34 cellular contexts compared by ENCODE assay signal in the genomic region with DNA sequence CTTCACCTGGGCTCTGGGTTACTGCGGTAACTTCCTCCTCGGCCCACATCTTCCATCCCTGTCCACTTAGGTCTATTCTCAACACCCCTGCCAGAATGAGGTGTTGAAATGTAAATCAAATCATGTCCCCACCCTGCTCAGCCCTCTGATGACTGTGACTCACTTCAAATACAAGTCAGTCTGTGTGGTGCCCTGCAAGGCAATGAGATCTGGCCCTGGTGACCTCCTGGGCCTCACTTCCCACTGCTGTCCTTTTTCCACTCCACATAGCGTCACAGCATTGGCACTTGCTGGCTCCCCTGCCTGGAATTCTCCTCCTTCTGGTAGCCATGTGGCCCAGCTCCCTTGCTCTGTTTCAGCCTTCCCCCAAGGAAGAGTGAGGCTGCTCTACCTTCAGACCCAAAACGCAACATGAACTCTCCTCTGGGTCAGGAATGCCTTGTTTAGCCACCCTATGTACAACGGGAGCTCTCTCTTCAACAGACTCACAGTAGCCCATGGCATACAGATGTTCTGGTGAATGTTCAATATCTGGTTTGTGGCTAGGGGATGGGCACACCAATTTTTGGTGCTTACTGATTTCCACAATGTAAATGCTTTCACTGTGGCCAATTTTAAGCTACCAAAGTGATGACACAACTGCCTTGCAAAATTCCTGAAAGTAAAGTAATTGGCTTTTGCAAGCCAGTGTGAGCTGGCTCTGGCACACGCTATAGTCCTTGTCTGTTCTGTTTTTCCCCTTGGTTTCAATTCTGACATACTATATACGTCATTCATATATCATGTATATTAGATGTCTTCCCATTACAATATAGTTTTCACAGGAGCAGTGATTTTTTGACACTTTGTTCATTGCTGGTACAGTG.
DNase-seq lines count a peak whose midpoint lies in the region; ATAC-seq and TF ChIP-seq lines count a peak whose summit lies in the region.
"Had no signal": no experiment of that assay in that cellular context is flagged by ENCODE, and none has a peak within 500 bp of the region (broad histone marks: within the 10 kb centered on the region; RNA-seq: fewer than 3 reads in every experiment).

No MANE protein-coding gene starts in this region.

- no peaks in the 10 kb centered on the region for H3K9me3 ChIP-seq in body of pancreas
- H3K9me3 ChIP-seq: esophagus squamous epithelium, gastroesophageal sphincter, SJSA1, vagina had no signal

- peaks cover 0 to 2% of the 10 kb centered on the region in 2 donors for H3K9me3 Mint-ChIP-seq in effector memory CD8-positive, alpha-beta T cell
- H3K9me3 Mint-ChIP-seq in activated CD8-positive, alpha-beta T cell treated with anti-CD3 and anti-CD28 coated beads for 36 hours = no peaks in the 10 kb centered on the region
- H3K9me3 Mint-ChIP-seq: activated T-helper 2 cell treated with anti-CD3 and anti-CD28 coated beads, Interferon-gamma antibody, Interleukin-2, Interleukin-4, amounts not matched to agents 10 μg/mL and 5 μg/mL and 100 μg/mL, durations not matched to agents 14 hours and 24 hours and 36 hours; CD4-positive, alpha-beta T cell; central memory CD8-positive, alpha-beta T cell; endodermal cell; neural crest cell; stimulated activated naive CD8-positive, alpha-beta T cell treated with anti-CD3 and anti-CD28 coated beads, Interleukin-15, Interleukin-2, amounts not matched to agents 100 ng/mL and 50 ng/mL, for 24 hours had no signal

- no peak for TF ChIP-seq CTCF in body of pancreas (IDR thresholded peaks at IDR 0.05)
- no peak for TF ChIP-seq CTCF in foreskin keratinocyte (conservative IDR thresholded peaks at IDR 0.05)
- no peak for TF ChIP-seq CTCF in activated CD8-positive, alpha-beta T cell treated with anti-CD3 and anti-CD28 coated beads for 36 hours (IDR thresholded peaks at IDR 0.05)

- TF ChIP-seq POLR2A in body of pancreas (IDR thresholded peaks at IDR 0.05) = no peak

- ATAC-seq in body of pancreas = peak; percentile 16
- ATAC-seq in foreskin keratinocyte = peak; percentile 84
- no peak for ATAC-seq in effector memory CD8-positive, alpha-beta T cell (replicated peaks)
- no peak for ATAC-seq in activated CD8-positive, alpha-beta T cell treated with anti-CD3 and anti-CD28 coated beads for 36 hours
- ATAC-seq: gastroesophageal sphincter, left cardiac atrium had no signal

- POLR2A ChIA-PET in activated CD8-positive, alpha-beta T cell treated with anti-CD3 and anti-CD28 coated beads for 36 hours (lab: Charles Lee) = no interaction called here

- no peaks in the 10 kb centered on the region for H3K36me3 Mint-ChIP-seq in effector memory CD8-positive, alpha-beta T cell (ENCODE audit: insufficient read depth)
- no peaks in the 10 kb centered on the region for H3K36me3 Mint-ChIP-seq in activated CD8-positive, alpha-beta T cell treated with anti-CD3 and anti-CD28 coated beads for 36 hours (ENCODE audit: low read depth)
- H3K36me3 Mint-ChIP-seq: memory B cell had no signal

- WGBS in body of pancreas, 2 donors = 84 to 95% methylated on average over 7 of the region's 7 CpGs

- H3K27ac ChIP-seq in body of pancreas = no peak overlapping the region
- peak overlapping the region; percentile 41 for H3K27ac ChIP-seq in foreskin keratinocyte
- H3K27ac ChIP-seq: esophagus squamous epithelium, gastroesophageal sphincter, parathyroid adenoma, SJSA1, vagina had no signal

- peaks cover 19% of the 10 kb centered on the region for H3K4me1 ChIP-seq in body of pancreas
- no peaks in the 10 kb centered on the region for H3K4me1 ChIP-seq in foreskin keratinocyte
- H3K4me1 ChIP-seq: esophagus squamous epithelium, gastroesophageal sphincter, parathyroid adenoma, SJSA1, vagina had no signal

- intact Hi-C loops in body of pancreas (cut with DNase I) = no loop called here
- intact Hi-C loops in activated CD8-positive, alpha-beta T cell treated with anti-CD3 and anti-CD28 coated beads for 36 hours (cut with micrococcal nuclease) = no loop called here

- H3K36me3 ChIP-seq in body of pancreas (replicated peaks in 1 of 2; ENCODE audit: insufficient read depth in 1 of 2, low read depth in 2 of 2) = no peaks in the 10 kb centered on the region
- H3K36me3 ChIP-seq: esophagus squamous epithelium, gastroesophageal sphincter, SJSA1, vagina had no signal

- peak; percentile 15 for DNase-seq in AG08395 (ENCODE audit: low spot score)
- peak; percentile 88 for DNase-seq in HS-5 (ENCODE audit: low read depth)
- no peak for DNase-seq in body of pancreas
- peak; percentile 63 to 88 for DNase-seq in foreskin keratinocyte
- DNase-seq in hippocampal formation (lab: John Stamatoyannopoulos, UW) = no peak
- DNase-seq in effector memory CD8-positive, alpha-beta T cell = no peak
- DNase-seq in stimulated activated CD4-positive, alpha-beta T cell treated with anti-CD3 and anti-CD28 coated beads, Interleukin-15, amount 100 ng/mL, for 24 hours = no peak
- no peak for DNase-seq in activated CD8-positive, alpha-beta T cell treated with anti-CD3 and anti-CD28 coated beads for 36 hours
- DNase-seq: activated CD4-positive, alpha-beta T cell treated with anti-CD3 and anti-CD28 coated beads for 48 hours; activated CD8-positive, alpha-beta memory T cell treated with anti-CD3 and anti-CD28 coated beads for 24 hours; activated naive CD4-positive, alpha-beta T cell treated with anti-CD3 and anti-CD28 coated beads, Interleukin-2, amount 50 U/mL, for 16 hours; activated T-cell treated with anti-CD3 and anti-CD28 coated beads for 4 hours; AML-193; CD4-positive, alpha-beta T cell; endodermal cell; esophagus squamous epithelium; HCEC 1CT; IMR-90; left cardiac atrium; NCI-H1092; NCI-H1694; NCI-H446 treated with DMSO at 0.1 percent for 48 hours; retina; stimulated activated CD4-positive, alpha-beta T cell treated with anti-CD3 and anti-CD28 coated beads, Interleukin-2, amount 100 ng/mL, for 24 hours; T1000 had no signal

- no peak overlapping the region for H3K4me3 ChIP-seq in body of pancreas
- H3K4me3 ChIP-seq: esophagus squamous epithelium, gastroesophageal sphincter, SJSA1, vagina had no signal

- H3K27me3 Mint-ChIP-seq in effector memory CD8-positive, alpha-beta T cell = peaks cover 10 to 11% of the 10 kb centered on the region in 2 donors
- peaks cover 1% of the 10 kb centered on the region for H3K27me3 Mint-ChIP-seq in activated CD8-positive, alpha-beta T cell treated with anti-CD3 and anti-CD28 coated beads for 36 hours
- H3K27me3 Mint-ChIP-seq: CD4-positive, alpha-beta T cell; stimulated activated naive CD8-positive, alpha-beta T cell treated with anti-CD3 and anti-CD28 coated beads, Interleukin-15, Interleukin-2, amounts not matched to agents 100 ng/mL and 50 ng/mL, for 24 hours had no signal

- no peak overlapping the region for H3K4me3 Mint-ChIP-seq in effector memory CD8-positive, alpha-beta T cell
- no peak overlapping the region for H3K4me3 Mint-ChIP-seq in activated CD8-positive, alpha-beta T cell treated with anti-CD3 and anti-CD28 coated beads for 36 hours
- H3K4me3 Mint-ChIP-seq: CD4-positive, alpha-beta T cell; central memory CD8-positive, alpha-beta T cell; endodermal cell; memory B cell; neural crest cell; stimulated activated naive CD8-positive, alpha-beta T cell treated with anti-CD3 and anti-CD28 coated beads, Interleukin-15, Interleukin-2, amounts not matched to agents 100 ng/mL and 50 ng/mL, for 24 hours had no signal

- H3K4me1 Mint-ChIP-seq in effector memory CD8-positive, alpha-beta T cell (ENCODE audit: low read depth in 2 of 2) = no peaks in the 10 kb centered on the region
- no peaks in the 10 kb centered on the region for H3K4me1 Mint-ChIP-seq in activated CD8-positive, alpha-beta T cell treated with anti-CD3 and anti-CD28 coated beads for 36 hours (ENCODE audit: low read depth)
- H3K4me1 Mint-ChIP-seq: central memory CD8-positive, alpha-beta T cell; memory B cell had no signal

- CTCF ChIA-PET in activated CD8-positive, alpha-beta T cell treated with anti-CD3 and anti-CD28 coated beads for 36 hours (lab: Charles Lee) = no interaction called here

- H3K27me3 ChIP-seq in body of pancreas (no peaks in the 10 kb centered on the region), foreskin keratinocyte (no peaks in the 10 kb centered on the region)
- H3K27me3 ChIP-seq: esophagus squamous epithelium, gastroesophageal sphincter, SJSA1, vagina had no signal

- H3K27ac Mint-ChIP-seq in effector memory CD8-positive, alpha-beta T cell = no peak overlapping the region
- no peak overlapping the region for H3K27ac Mint-ChIP-seq in activated CD8-positive, alpha-beta T cell treated with anti-CD3 and anti-CD28 coated beads for 36 hours
- H3K27ac Mint-ChIP-seq: activated T-helper 2 cell treated with anti-CD3 and anti-CD28 coated beads, Interferon-gamma antibody, Interleukin-2, Interleukin-4, amounts not matched to agents 10 μg/mL and 5 μg/mL and 100 μg/mL, durations not matched to agents 14 hours and 24 hours and 36 hours; CD4-positive, alpha-beta T cell; endodermal cell; memory B cell; stimulated activated naive CD8-positive, alpha-beta T cell treated with anti-CD3 and anti-CD28 coated beads, Interleukin-15, Interleukin-2, amounts not matched to agents 100 ng/mL and 50 ng/mL, for 24 hours had no signal

Comparison
In these comparisons a context has a peak if more than half of its experiments do, and no peak if none do; other contexts are left out.
1. DNase-seq: peak in AG08395 (single experiment), HS-5 (single experiment) and foreskin keratinocyte (2 of 2); none in body of pancreas (0 of 4), hippocampal formation (0 of 2), effector memory CD8-positive, alpha-beta T cell (0 of 3), stimulated activated CD4-positive, alpha-beta T cell treated with anti-CD3 and anti-CD28 coated beads, Interleukin-15, amount 100 ng/mL, for 24 hours (single experiment) and activated CD8-positive, alpha-beta T cell treated with anti-CD3 and anti-CD28 coated beads for 36 hours (single experiment).
2. ATAC-seq: peak in body of pancreas (single experiment) and foreskin keratinocyte (single experiment); none in effector memory CD8-positive, alpha-beta T cell (single experiment) and activated CD8-positive, alpha-beta T cell treated with anti-CD3 and anti-CD28 coated beads for 36 hours (single experiment).